Comparison of ENCODE assay signal across 8 cellular contexts in genomic region chr2:229852565-229852964, GRCh38.
A peak's percentile ranks its signal among the peaks of the same experiment; 100 is the strongest.
DNase-seq lines count a peak whose midpoint lies in the region; ATAC-seq and TF ChIP-seq lines count a peak whose summit lies in the region.

No MANE protein-coding gene starts in this region.

- H3K27ac Mint-ChIP-seq in T-helper 2 cell treated with Interferon-gamma antibody and Interleukin-4, amounts not matched to agents 5 μg/mL and 100 μg/mL, for 36 hours: peak overlapping the region; percentile 26
- peak overlapping the region; percentile 81 for H3K27ac Mint-ChIP-seq in central memory CD8-positive, alpha-beta T cell (ENCODE audit: low read depth)

- peaks cover 0 to 37% (median 18%) of the 10 kb centered on the region in 4 donors for H3K4me1 ChIP-seq in stomach

- H3K4me1 Mint-ChIP-seq in T-helper 2 cell treated with Interferon-gamma antibody and Interleukin-4, amounts not matched to agents 5 μg/mL and 100 μg/mL, for 36 hours (ENCODE audit: low read depth): peaks cover 41% of the 10 kb centered on the region
- H3K4me1 Mint-ChIP-seq in central memory CD8-positive, alpha-beta T cell: peaks cover 43% of the 10 kb centered on the region

- peak; percentile 46 for DNase-seq in EL
- peak; percentile 27 for DNase-seq in T-helper 2 cell treated with Interferon-gamma antibody and Interleukin-4, amounts not matched to agents 5 μg/mL and 100 μg/mL, for 36 hours (ENCODE audit: low spot score)
- peak; percentile 27 to 46 for DNase-seq in central memory CD8-positive, alpha-beta T cell (ENCODE audit: low spot score in 2 of 2)
- no peak for DNase-seq in sciatic nerve (ENCODE audit: low spot score)
- no peak for DNase-seq in GDM1 (lab: John Stamatoyannopoulos, UW)
- no peak for DNase-seq in stomach

- no peaks in the 10 kb centered on the region for H3K27me3 ChIP-seq in stomach

- peak; percentile 62 for ATAC-seq in HG02571 (IDR thresholded peaks at IDR 0.05; ENCODE audit: unreplicated experiment)
- ATAC-seq in central memory CD8-positive, alpha-beta T cell (replicated peaks; ENCODE audit: extremely low read depth, poor library complexity, severe bottlenecking): peak; percentile 94
- peak; percentile 62 for ATAC-seq in sciatic nerve
- no peak for ATAC-seq in HG02970 (IDR thresholded peaks at IDR 0.05; ENCODE audit: low FRiP score, unreplicated experiment)

- H3K36me3 ChIP-seq in stomach: peaks cover 7 to 43% (median 39%) of the 10 kb centered on the region in 4 donors

- H3K27me3 Mint-ChIP-seq in T-helper 2 cell treated with Interferon-gamma antibody and Interleukin-4, amounts not matched to agents 5 μg/mL and 100 μg/mL, for 36 hours (ENCODE audit: low read depth): no peaks in the 10 kb centered on the region
- H3K27me3 Mint-ChIP-seq in central memory CD8-positive, alpha-beta T cell: no peaks in the 10 kb centered on the region

- no peak overlapping the region for H3K27ac ChIP-seq in stomach

- H3K9me3 ChIP-seq in stomach: no peaks in the 10 kb centered on the region

- peaks cover 37% of the 10 kb centered on the region for H3K36me3 Mint-ChIP-seq in T-helper 2 cell treated with Interferon-gamma antibody and Interleukin-4, amounts not matched to agents 5 μg/mL and 100 μg/mL, for 36 hours (ENCODE audit: low read depth)
- peaks cover 21% of the 10 kb centered on the region for H3K36me3 Mint-ChIP-seq in central memory CD8-positive, alpha-beta T cell (ENCODE audit: insufficient read depth)

- TF ChIP-seq CTCF in stomach (IDR thresholded peaks at IDR 0.05): no peak

- H3K4me3 ChIP-seq in stomach: no peak overlapping the region

- H3K9me3 Mint-ChIP-seq in T-helper 2 cell treated with Interferon-gamma antibody and Interleukin-4, amounts not matched to agents 5 μg/mL and 100 μg/mL, for 36 hours: no peaks in the 10 kb centered on the region
- no peaks in the 10 kb centered on the region for H3K9me3 Mint-ChIP-seq in central memory CD8-positive, alpha-beta T cell

- no peak for TF ChIP-seq POLR2A in stomach (IDR thresholded peaks at IDR 0.05)

- TF ChIP-seq EP300 in stomach (IDR thresholded peaks at IDR 0.05): no peak

- intact Hi-C loops in sciatic nerve (cut with DNase I) (no loop called here), stomach (cut with DNase I; ENCODE audit: low total_unique reads) (no loop called here)

- H3K4me3 Mint-ChIP-seq in T-helper 2 cell treated with Interferon-gamma antibody and Interleukin-4, amounts not matched to agents 5 μg/mL and 100 μg/mL, for 36 hours: no peak overlapping the region
- no peak overlapping the region for H3K4me3 Mint-ChIP-seq in central memory CD8-positive, alpha-beta T cell

- 50 to 67% (median 60%) methylated on average over 3 of the region's 3 CpGs for WGBS in stomach, 5 donors

Comparison
In these comparisons a context has a peak if more than half of its experiments do, and no peak if none do; other contexts are left out.
1. DNase-seq: peak in EL (single experiment), T-helper 2 cell treated with Interferon-gamma antibody and Interleukin-4, amounts not matched to agents 5 μg/mL and 100 μg/mL, for 36 hours (single experiment) and central memory CD8-positive, alpha-beta T cell (2 of 2); none in sciatic nerve (single experiment), GDM1 (single experiment) and stomach (single experiment).